ENCODE assay signal across 32 cellular contexts in genomic region chr6:163193326-163193725, GRCh38.
"Had no signal": no experiment of that assay in that cellular context is flagged by ENCODE, and none has a peak within 500 bp of the region (broad histone marks: within the 10 kb centered on the region; RNA-seq: fewer than 3 reads in every experiment).

No MANE protein-coding gene starts in this region.

- H3K4me3 Mint-ChIP-seq: activated CD4-positive, alpha-beta T cell treated with anti-CD3 and anti-CD28 coated beads, Interleukin-2, amount 10 ng/mL, durations not matched to agents 24 days and 14 days; activated CD8-positive, alpha-beta T cell treated with anti-CD3 and anti-CD28 coated beads for 36 hours; activated naive CD4-positive, alpha-beta T cell treated with anti-CD3 and anti-CD28 coated beads, Interleukin-2, amount 50 U/mL, for 24 hours; activated naive CD8-positive, alpha-beta T cell treated with anti-CD3 and anti-CD28 coated beads, Interleukin-2, amount 10 ng/mL, durations not matched to agents 7 days and 5 days; activated T-cell treated with anti-CD3 and anti-CD28 coated beads, Interleukin-2, amount 50 U/mL, for 24 hours; T-helper 1 cell treated with Interleukin-12 subunit alpha and Interleukin-12 subunit beta and Interleukin-4 antibody, amounts not matched to agents 30 μg/mL and 1 μg/mL, for 36 hours; T-helper 2 cell treated with Interferon-gamma antibody and Interleukin-4, amounts not matched to agents 5 μg/mL and 100 μg/mL, for 36 hours had no signal

- H3K4me3 ChIP-seq: body of pancreas, breast epithelium, MG63, Peyer's patch, SJSA1 had no signal

- H3K9ac ChIP-seq: SK-N-SH had no signal

- H3K9me3 ChIP-seq: body of pancreas, breast epithelium, MG63, Peyer's patch, SJSA1, SK-N-SH had no signal

- H3K36me3 ChIP-seq: breast epithelium, MG63, Peyer's patch, SJSA1 had no signal

- H3K4me2 ChIP-seq: SK-N-SH had no signal

- H3K27me3 ChIP-seq: body of pancreas, breast epithelium, MG63, Peyer's patch, SJSA1 had no signal

- H3K9me3 Mint-ChIP-seq: activated CD4-positive, alpha-beta T cell treated with anti-CD3 and anti-CD28 coated beads, Interleukin-2, amount 10 ng/mL, durations not matched to agents 24 days and 14 days; activated CD8-positive, alpha-beta T cell treated with anti-CD3 and anti-CD28 coated beads for 36 hours; activated naive CD4-positive, alpha-beta T cell treated with anti-CD3 and anti-CD28 coated beads, Interleukin-2, amount 50 U/mL, for 24 hours; activated naive CD8-positive, alpha-beta T cell treated with anti-CD3 and anti-CD28 coated beads, Interleukin-2, amount 10 ng/mL, durations not matched to agents 7 days and 5 days; activated T-cell treated with anti-CD3 and anti-CD28 coated beads, Interleukin-2, amount 50 U/mL, for 24 hours; activated T-helper 2 cell treated with anti-CD3 and anti-CD28 coated beads, Interferon-gamma antibody, Interleukin-2, Interleukin-4, amounts not matched to agents 10 μg/mL and 5 μg/mL and 100 μg/mL, durations not matched to agents 14 hours and 24 hours and 36 hours; T-helper 1 cell treated with Interleukin-12 subunit alpha and Interleukin-12 subunit beta and Interleukin-4 antibody, amounts not matched to agents 30 μg/mL and 1 μg/mL, for 36 hours; T-helper 2 cell treated with Interferon-gamma antibody and Interleukin-4, amounts not matched to agents 5 μg/mL and 100 μg/mL, for 36 hours had no signal

- DNase-seq: activated CD4-positive, alpha-beta T cell treated with anti-CD3 and anti-CD28 coated beads, Interleukin-2, amount 10 ng/mL, durations not matched to agents 24 days and 14 days; activated CD4-positive, alpha-beta T cell treated with anti-CD3 and anti-CD28 coated beads, Interleukin-2, amount 50 U/mL, for 4 hours; activated CD8-positive, alpha-beta T cell treated with anti-CD3 and anti-CD28 coated beads for 36 hours; activated gamma-delta T cell; activated naive CD4-positive, alpha-beta T cell treated with Interleukin-2 at 50 U/mL for 16 hours; activated naive CD8-positive, alpha-beta T cell treated with anti-CD3 and anti-CD28 coated beads, Interleukin-2, amount 10 ng/mL, durations not matched to agents 7 days and 5 days; activated T-cell treated with anti-CD3 and anti-CD28 coated beads, Interleukin-2, amount 50 U/mL, for 24 hours; amygdala; body of pancreas; Kasumi-1; KG1; MG63; NCI-H1048; NCI-H1105 treated with DMSO at 0.1 percent for 48 hours; NCI-H1436; NCI-H1694; NCI-H1930; NCI-H2081 treated with DMSO at 0.1 percent for 48 hours; NCI-H226; NCI-H524 treated with DMSO at 0.1 percent for 48 hours; NK-92 treated with Interleukin-12 subunit alpha and Interleukin-12 subunit beta, amount 100 ng/mL, for 24 hours; PC-3; Peyer's patch; RPMI8226; SHP77 treated with DMSO at 0.1 percent for 48 hours; SK-N-SH had no signal

- H3K27ac ChIP-seq: body of pancreas, breast epithelium, Peyer's patch, SJSA1 had no signal

- H3K27me3 Mint-ChIP-seq: activated CD4-positive, alpha-beta T cell treated with anti-CD3 and anti-CD28 coated beads, Interleukin-2, amount 10 ng/mL, durations not matched to agents 24 days and 14 days; activated naive CD8-positive, alpha-beta T cell treated with anti-CD3 and anti-CD28 coated beads, Interleukin-2, amount 10 ng/mL, durations not matched to agents 7 days and 5 days had no signal

- H3K36me3 Mint-ChIP-seq: activated naive CD4-positive, alpha-beta T cell treated with anti-CD3 and anti-CD28 coated beads, Interleukin-2, amount 50 U/mL, for 24 hours; activated naive CD8-positive, alpha-beta T cell treated with anti-CD3 and anti-CD28 coated beads, Interleukin-2, amount 10 ng/mL, durations not matched to agents 7 days and 5 days had no signal

- ATAC-seq: activated CD8-positive, alpha-beta T cell treated with anti-CD3 and anti-CD28 coated beads for 36 hours; body of pancreas; PC-3 had no signal

- H3K4me1 Mint-ChIP-seq: activated CD4-positive, alpha-beta T cell treated with anti-CD3 and anti-CD28 coated beads, Interleukin-2, amount 10 ng/mL, durations not matched to agents 24 days and 14 days; activated naive CD4-positive, alpha-beta T cell treated with anti-CD3 and anti-CD28 coated beads, Interleukin-2, amount 50 U/mL, for 24 hours; activated naive CD8-positive, alpha-beta T cell treated with anti-CD3 and anti-CD28 coated beads, Interleukin-2, amount 10 ng/mL, durations not matched to agents 7 days and 5 days had no signal

- H3K4me1 ChIP-seq: body of pancreas, breast epithelium, Peyer's patch had no signal

- H3K27ac Mint-ChIP-seq: activated CD4-positive, alpha-beta T cell treated with anti-CD3 and anti-CD28 coated beads, Interleukin-2, amount 10 ng/mL, durations not matched to agents 24 days and 14 days; activated CD8-positive, alpha-beta T cell treated with anti-CD3 and anti-CD28 coated beads for 36 hours; activated naive CD4-positive, alpha-beta T cell treated with anti-CD3 and anti-CD28 coated beads, Interleukin-2, amount 50 U/mL, for 24 hours; activated naive CD8-positive, alpha-beta T cell treated with anti-CD3 and anti-CD28 coated beads, Interleukin-2, amount 10 ng/mL, durations not matched to agents 7 days and 5 days; activated T-cell treated with anti-CD3 and anti-CD28 coated beads, Interleukin-2, amount 50 U/mL, for 24 hours; activated T-helper 2 cell treated with anti-CD3 and anti-CD28 coated beads, Interferon-gamma antibody, Interleukin-2, Interleukin-4, amounts not matched to agents 10 μg/mL and 5 μg/mL and 100 μg/mL, durations not matched to agents 14 hours and 24 hours and 36 hours; T-helper 1 cell treated with Interleukin-12 subunit alpha and Interleukin-12 subunit beta and Interleukin-4 antibody, amounts not matched to agents 30 μg/mL and 1 μg/mL, for 36 hours; T-helper 2 cell treated with Interferon-gamma antibody and Interleukin-4, amounts not matched to agents 5 μg/mL and 100 μg/mL, for 36 hours had no signal
